Comparison of ENCODE assay signal across 14 cellular contexts in the genomic region with DNA sequence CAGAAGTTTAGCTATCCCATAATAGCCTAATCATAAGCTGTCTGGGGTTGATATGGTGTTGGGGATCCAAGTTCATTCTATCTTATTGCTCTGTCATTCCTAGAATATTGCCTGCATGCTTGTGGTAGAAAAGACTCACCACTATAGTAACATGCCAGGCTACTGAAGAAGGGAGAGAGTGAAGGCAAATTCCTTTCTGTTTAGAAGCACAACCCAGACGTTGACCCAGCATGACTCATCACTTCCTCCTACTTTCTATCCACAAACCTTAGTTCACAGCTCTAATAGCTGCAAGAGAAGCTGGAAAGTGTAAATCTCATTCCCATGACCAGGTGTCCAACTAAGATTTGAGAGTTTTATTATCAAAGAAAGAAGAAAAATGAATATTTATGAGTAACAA. TPM values are rescaled to one million over a fixed set of nuclear protein-coding genes. Genes with fewer than 3 reads are reported as not detected.
DNase-seq lines count a peak whose midpoint lies in the region; ATAC-seq and TF ChIP-seq lines count a peak whose summit lies in the region.
"Had no signal": no experiment of that assay in that cellular context is flagged by ENCODE, and none has a peak within 500 bp of the region (broad histone marks: within the 10 kb centered on the region; RNA-seq: fewer than 3 reads in every experiment).

No MANE protein-coding gene starts in this region.

- H3K9me3 Mint-ChIP-seq in activated T-helper 1 cell treated with anti-CD3 and anti-CD28 coated beads, Interleukin-12 subunit alpha, Interleukin-12 subunit beta, Interleukin-2, Interleukin-4 antibody, amounts not matched to agents 30 ng/mL and 10 ng/mL and 1 ng/mL, durations not matched to agents 14 hours and 24 hours and 36 hours = peaks cover 15% of the 10 kb centered on the region
- H3K9me3 Mint-ChIP-seq in effector memory CD8-positive, alpha-beta T cell = peaks cover 4 to 6% of the 10 kb centered on the region in 2 donors

- no peaks in the 10 kb centered on the region for H3K4me1 Mint-ChIP-seq in activated T-helper 1 cell treated with anti-CD3 and anti-CD28 coated beads, Interleukin-12 subunit alpha, Interleukin-12 subunit beta, Interleukin-2, Interleukin-4 antibody, amounts not matched to agents 30 ng/mL and 10 ng/mL and 1 ng/mL, durations not matched to agents 14 hours and 24 hours and 36 hours (ENCODE audit: low read depth)
- H3K4me1 Mint-ChIP-seq in effector memory CD8-positive, alpha-beta T cell (ENCODE audit: low read depth in 2 of 2) = no peaks in the 10 kb centered on the region

- no peaks in the 10 kb centered on the region for H3K79me2 ChIP-seq in osteoblast (ENCODE audit: insufficient read depth, low read length)

- peaks cover 17% of the 10 kb centered on the region for H3K9me3 ChIP-seq in osteoblast (ENCODE audit: low read depth, low read length)
- H3K9me3 ChIP-seq: HAP-1 had no signal

- H3K27me3 ChIP-seq in osteoblast (ENCODE audit: insufficient read depth, low read length) = no peaks in the 10 kb centered on the region

- H3K27me3 Mint-ChIP-seq in activated T-helper 1 cell treated with anti-CD3 and anti-CD28 coated beads, Interleukin-12 subunit alpha, Interleukin-12 subunit beta, Interleukin-2, Interleukin-4 antibody, amounts not matched to agents 30 ng/mL and 10 ng/mL and 1 ng/mL, durations not matched to agents 14 hours and 24 hours and 36 hours (ENCODE audit: insufficient read depth) = peaks cover 2% of the 10 kb centered on the region
- H3K27me3 Mint-ChIP-seq in effector memory CD8-positive, alpha-beta T cell = peaks cover 0 to 27% of the 10 kb centered on the region in 2 donors

- no peak overlapping the region for H3K4me2 ChIP-seq in osteoblast (ENCODE audit: insufficient read depth, low read length)

- no peak overlapping the region for H3K27ac Mint-ChIP-seq in activated T-helper 1 cell treated with anti-CD3 and anti-CD28 coated beads, Interleukin-12 subunit alpha, Interleukin-12 subunit beta, Interleukin-2, Interleukin-4 antibody, amounts not matched to agents 30 ng/mL and 10 ng/mL and 1 ng/mL, durations not matched to agents 14 hours and 24 hours and 36 hours
- no peak overlapping the region for H3K27ac Mint-ChIP-seq in effector memory CD8-positive, alpha-beta T cell

- DNase-seq in NCI-H460 (ENCODE audit: extremely low read depth, low read depth) (peak; percentile 1), cardiac fibroblast (ENCODE audit: low read depth in 2 of 2) (peak; percentile 83 to 99), osteoblast (ENCODE audit: insufficient read length, low spot score, missing footprints) (peak; percentile 80), GM10266 (ENCODE audit: extremely low spot score) (no peak)
- no peak for DNase-seq in activated T-helper 1 cell treated with anti-CD3 and anti-CD28 coated beads, Interleukin-12 subunit alpha, Interleukin-12 subunit beta, Interleukin-2, Interleukin-4 antibody, amounts not matched to agents 30 ng/mL and 10 ng/mL and 1 ng/mL, durations not matched to agents 14 hours and 24 hours and 36 hours (ENCODE audit: low spot score)
- DNase-seq in activated naive CD4-positive, alpha-beta T cell treated with anti-CD3 and anti-CD28 coated beads, Interleukin-2, amount 50 U/mL, for 16 hours = no peak
- DNase-seq in effector memory CD8-positive, alpha-beta T cell = no peak
- DNase-seq: caudate nucleus, left colon had no signal

- H2AFZ ChIP-seq in osteoblast (ENCODE audit: low read length) = no peak overlapping the region

- no peak for TF ChIP-seq CTCF in cardiac fibroblast (IDR thresholded peaks at IDR 0.05; ENCODE audit: low read depth, low read length)
- no peak for TF ChIP-seq CTCF in osteoblast (IDR thresholded peaks at IDR 0.05; ENCODE audit: extremely low read depth, low read depth, low read length)
- no peak for TF ChIP-seq CTCF in GM10266 (IDR thresholded peaks at IDR 0.05; ENCODE audit: control insufficient read depth, insufficient read depth, low read depth, missing control alignments)

- H3K36me3 ChIP-seq in osteoblast (ENCODE audit: insufficient read depth, low read length) = peaks cover 5% of the 10 kb centered on the region
- H3K36me3 ChIP-seq: HAP-1, thoracic aorta had no signal

- peaks cover 6% of the 10 kb centered on the region for H3K4me1 ChIP-seq in osteoblast (ENCODE audit: insufficient read depth, low read length)
- H3K4me1 ChIP-seq: HAP-1 had no signal

- H3K27ac ChIP-seq in osteoblast (ENCODE audit: low read depth, low read length) = peak overlapping the region; percentile 77
- H3K27ac ChIP-seq: skin epidermis, thoracic aorta, VCaP had no signal

- no peaks in the 10 kb centered on the region for H3K36me3 Mint-ChIP-seq in activated T-helper 1 cell treated with anti-CD3 and anti-CD28 coated beads, Interleukin-12 subunit alpha, Interleukin-12 subunit beta, Interleukin-2, Interleukin-4 antibody, amounts not matched to agents 30 ng/mL and 10 ng/mL and 1 ng/mL, durations not matched to agents 14 hours and 24 hours and 36 hours (ENCODE audit: low read depth)
- no peaks in the 10 kb centered on the region for H3K36me3 Mint-ChIP-seq in effector memory CD8-positive, alpha-beta T cell (ENCODE audit: insufficient read depth)

- H3K4me3 ChIP-seq in cardiac fibroblast (replicated peaks in 1 of 2; ENCODE audit: low read depth in 2 of 2, low read length in 2 of 2) = no peak overlapping the region
- no peak overlapping the region for H3K4me3 ChIP-seq in osteoblast (ENCODE audit: insufficient read depth, low read length)
- H3K4me3 ChIP-seq: HAP-1, skin epidermis, thoracic aorta had no signal

- intact Hi-C loops in activated T-helper 1 cell treated with anti-CD3 and anti-CD28 coated beads, Interleukin-12 subunit alpha, Interleukin-12 subunit beta, Interleukin-2, Interleukin-4 antibody, amounts not matched to agents 30 ng/mL and 10 ng/mL and 1 ng/mL, durations not matched to agents 14 hours and 24 hours and 36 hours (cut with micrococcal nuclease) = no loop called here

- H3K4me3 Mint-ChIP-seq in activated T-helper 1 cell treated with anti-CD3 and anti-CD28 coated beads, Interleukin-12 subunit alpha, Interleukin-12 subunit beta, Interleukin-2, Interleukin-4 antibody, amounts not matched to agents 30 ng/mL and 10 ng/mL and 1 ng/mL, durations not matched to agents 14 hours and 24 hours and 36 hours = no peak overlapping the region
- no peak overlapping the region for H3K4me3 Mint-ChIP-seq in effector memory CD8-positive, alpha-beta T cell

- ATAC-seq in GM18868 (IDR thresholded peaks at IDR 0.05; ENCODE audit: unreplicated experiment) = peak; percentile 43
- no peak for ATAC-seq in effector memory CD8-positive, alpha-beta T cell (replicated peaks)
- ATAC-seq: left colon had no signal

- no peaks in the 10 kb centered on the region for H4K20me1 ChIP-seq in osteoblast (ENCODE audit: insufficient read depth, low read length)

RNA-seq across cellular contexts. Expression of gene NMD3, which starts 57.8 kb away (rescaled TPM):
- 51.5 and 64.9 TPM in 2 replicates for total RNA-seq in NCI-H460 (2014; rRNA removed; shearing (Covaris generic))
- 36.7 and 49.4 TPM in 2 replicates for polyA plus RNA-seq in NCI-H460 (2014; cell fraction: nucleus; rRNA removed)
- total RNA-seq in osteoblast = 94.6 and 118 TPM in 2 replicates
- total RNA-seq in activated T-helper 1 cell treated with anti-CD3 and anti-CD28 coated beads, Interleukin-12 subunit alpha, Interleukin-12 subunit beta, Interleukin-2, Interleukin-4 antibody, amounts not matched to agents 30 ng/mL and 10 ng/mL and 1 ng/mL, durations not matched to agents 14 hours and 24 hours and 36 hours = 74.5 and 79.6 TPM in 2 replicates

RNA-seq across cellular contexts. Expression of gene B3GALNT1, which starts 58.1 kb away (rescaled TPM):
- total RNA-seq in NCI-H460 (2014; rRNA removed; shearing (Covaris generic)) = 1.9 and 2.3 TPM in 2 replicates
- 0.69 and 1.5 TPM in 2 replicates for polyA plus RNA-seq in NCI-H460 (2014; cell fraction: nucleus; rRNA removed)
- 25.0 and 29.2 TPM in 2 replicates for total RNA-seq in osteoblast
- 2.4 and 2.6 TPM in 2 replicates for total RNA-seq in activated T-helper 1 cell treated with anti-CD3 and anti-CD28 coated beads, Interleukin-12 subunit alpha, Interleukin-12 subunit beta, Interleukin-2, Interleukin-4 antibody, amounts not matched to agents 30 ng/mL and 10 ng/mL and 1 ng/mL, durations not matched to agents 14 hours and 24 hours and 36 hours

Comparison
In these comparisons a context has a peak if more than half of its experiments do, and no peak if none do; other contexts are left out.
1. DNase-seq: peak in NCI-H460 (single experiment), cardiac fibroblast (2 of 2) and osteoblast (single experiment); none in activated T-helper 1 cell treated with anti-CD3 and anti-CD28 coated beads, Interleukin-12 subunit alpha, Interleukin-12 subunit beta, Interleukin-2, Interleukin-4 antibody, amounts not matched to agents 30 ng/mL and 10 ng/mL and 1 ng/mL, durations not matched to agents 14 hours and 24 hours and 36 hours (single experiment), activated naive CD4-positive, alpha-beta T cell treated with anti-CD3 and anti-CD28 coated beads, Interleukin-2, amount 50 U/mL, for 16 hours (single experiment), effector memory CD8-positive, alpha-beta T cell (0 of 3) and GM10266 (single experiment).